Comparison of ENCODE assay signal across 10 cellular contexts in genomic region chr1:63915121-63915520, GRCh38.
DNase-seq lines count a peak whose midpoint lies in the region; ATAC-seq and TF ChIP-seq lines count a peak whose summit lies in the region.
"Had no signal": no experiment of that assay in that cellular context is flagged by ENCODE, and none has a peak within 500 bp of the region (broad histone marks: within the 10 kb centered on the region; RNA-seq: fewer than 3 reads in every experiment).

No MANE protein-coding gene starts in this region.

- H3K9me3 ChIP-seq in Loucy (ENCODE audit: insufficient read depth, low read depth, low read length) (no peaks in the 10 kb centered on the region), neural progenitor cell (ENCODE audit: low read depth) (no peaks in the 10 kb centered on the region)

- H3K27me3 ChIP-seq in Loucy (ENCODE audit: insufficient read depth, low read length, poor library complexity, severe bottlenecking) (no peaks in the 10 kb centered on the region), neural progenitor cell (no peaks in the 10 kb centered on the region)

- H3F3A ChIP-seq in Loucy (ENCODE audit: low read depth), result no peaks in the 10 kb centered on the region
- H3F3A ChIP-seq in neural progenitor cell (ENCODE audit: low read depth), result peaks cover 3% of the 10 kb centered on the region

- DNase-seq in neural progenitor cell (ENCODE audit: low spot score), result peak; percentile 51
- DNase-seq in cerebellum (ENCODE audit: low spot score), result no peak
- DNase-seq: activated CD4-positive, alpha-beta T cell treated with anti-CD3 and anti-CD28 coated beads, Interleukin-2, amount 50 U/mL, for 4 hours had no signal

- H3K27ac ChIP-seq in neural progenitor cell, result no peak overlapping the region
- H3K27ac ChIP-seq: HL-60 had no signal

- H3K9me2 ChIP-seq in Loucy (replicated peaks; ENCODE audit: low read depth, low read length), result no peaks in the 10 kb centered on the region

- H3K4me3 ChIP-seq in Loucy (ENCODE audit: low read length, poor library complexity, severe bottlenecking) (no peak overlapping the region), neural progenitor cell (no peak overlapping the region)

- H4K20me1 ChIP-seq in Loucy (ENCODE audit: insufficient read depth, low read length, poor library complexity, severe bottlenecking) (no peaks in the 10 kb centered on the region), neural progenitor cell (ENCODE audit: low read depth) (peaks cover 39% of the 10 kb centered on the region)

- H2AFZ ChIP-seq in Loucy (ENCODE audit: low read length) (no peak overlapping the region), neural progenitor cell (replicated peaks) (no peak overlapping the region)

- TF ChIP-seq CTCF in GM12874 (IDR thresholded peaks at IDR 0.05; ENCODE audit: insufficient read depth, low read depth, low read length) (peak; percentile 5; the same call in 1 of the 2 replicates), Loucy (conservative IDR thresholded peaks at IDR 0.05; ENCODE audit: low read length) (peak; percentile 72), brain (conservative IDR thresholded peaks at IDR 0.05) (peak; percentile 23 to 45), neural progenitor cell (IDR thresholded peaks at IDR 0.05) (peak; percentile 57)

- ATAC-seq in HG03045 (IDR thresholded peaks at IDR 0.05; ENCODE audit: unreplicated experiment) (no peak), HG02642 (IDR thresholded peaks at IDR 0.05; ENCODE audit: poor library complexity, unreplicated experiment) (no peak)

- peaks cover 3% of the 10 kb centered on the region for H3K27me3 Mint-ChIP-seq in brain
- H3K27me3 Mint-ChIP-seq in neural progenitor cell (ENCODE audit: insufficient read depth, low read depth), result peaks cover 2% of the 10 kb centered on the region

- H3K36me3 ChIP-seq in Loucy (ENCODE audit: insufficient read depth, low read length), result no peaks in the 10 kb centered on the region
- no peaks in the 10 kb centered on the region for H3K36me3 ChIP-seq in neural progenitor cell

- peaks cover 3% of the 10 kb centered on the region for H3K4me1 ChIP-seq in Loucy (ENCODE audit: insufficient read depth, low read length, poor library complexity, severe bottlenecking)
- H3K4me1 ChIP-seq in neural progenitor cell, result peaks cover 30% of the 10 kb centered on the region

- H3K27ac Mint-ChIP-seq in brain (peak overlapping the region in 2 of 5 experiments; percentile 10 to 35), neural progenitor cell (no peak overlapping the region)
- H3K27ac Mint-ChIP-seq: mesothelial cell of epicardium had no signal

- H3K4me1 Mint-ChIP-seq in brain (peaks cover 28% of the 10 kb centered on the region), neural progenitor cell (peaks cover 26% of the 10 kb centered on the region)

- H3K4me2 ChIP-seq in Loucy (ENCODE audit: low read depth, low read length, poor library complexity, severe bottlenecking), result no peak overlapping the region
- H3K4me2 ChIP-seq in neural progenitor cell, result no peak overlapping the region

- H3K79me2 ChIP-seq in Loucy (ENCODE audit: insufficient read depth, low read length) (no peaks in the 10 kb centered on the region), neural progenitor cell (ENCODE audit: low read depth) (peaks cover 100% of the 10 kb centered on the region)

- H3K9me3 Mint-ChIP-seq in brain (no peaks in the 10 kb centered on the region), neural progenitor cell (no peaks in the 10 kb centered on the region)
- H3K9me3 Mint-ChIP-seq: mesothelial cell of epicardium had no signal

- H3K4me3 Mint-ChIP-seq in brain (no peak overlapping the region), neural progenitor cell (no peak overlapping the region)
- H3K4me3 Mint-ChIP-seq: mesothelial cell of epicardium had no signal

- H3K36me3 Mint-ChIP-seq in brain (no peaks in the 10 kb centered on the region), neural progenitor cell (peaks cover 2% of the 10 kb centered on the region)
- H3K36me3 Mint-ChIP-seq: mesothelial cell of epicardium had no signal

- no peak overlapping the region for H3K9ac ChIP-seq in Loucy (ENCODE audit: low read depth, low read length, poor library complexity, severe bottlenecking)
- no peak overlapping the region for H3K9ac ChIP-seq in neural progenitor cell

Comparison
In these comparisons a context has a peak if more than half of its experiments do, and no peak if none do; other contexts are left out.
1. CTCF ChIP-seq: peak in every context shown above with its lines; median percentile 72 in Loucy; 57 in neural progenitor cell; 34 in brain; 5 in GM12874.